ENCODE assay signal across 28 cellular contexts in genomic region chr19:2132191-2132590, GRCh38. TPM values are rescaled to one million over a fixed set of nuclear protein-coding genes. Genes with fewer than 3 reads are reported as not detected.
"Had no signal": no experiment of that assay in that cellular context is flagged by ENCODE, and none has a peak within 500 bp of the region (broad histone marks: within the 10 kb centered on the region; RNA-seq: fewer than 3 reads in every experiment).

No MANE protein-coding gene starts in this region.

- DNase-seq: activated B cell treated with CpG ODN at 0.5 μM for 24 hours; activated CD4-positive, alpha-beta T cell treated with anti-CD3 and anti-CD28 coated beads for 1 hour; activated CD4-positive, alpha-beta T cell treated with anti-CD3 and anti-CD28 coated beads, Interleukin-2, amount 10 ng/mL, durations not matched to agents 24 days and 14 days; activated CD4-positive, alpha-beta T cell treated with anti-CD3 and anti-CD28 coated beads, Interleukin-2, amount 50 U/mL, for 48 hours; activated CD8-positive, alpha-beta memory T cell treated with anti-CD3 and anti-CD28 coated beads, Interleukin-2, amount 10 ng/mL, durations not matched to agents 7 days and 5 days; activated effector memory CD4-positive, alpha-beta T cell treated with Interleukin-2 at 50 U/mL for 16 hours; activated naive CD4-positive, alpha-beta T cell; activated T-cell treated with anti-CD3 and anti-CD28 coated beads, Interleukin-2, amount 50 U/mL, for 24 hours; amniotic stem cell; IMR-90; Kasumi-1; KBM-7; NCI-H1092 treated with DMSO at 0.1 percent for 48 hours; NCI-H1436; NCI-H1694 treated with DMSO at 0.1 percent for 48 hours; NCI-H2029 treated with DMSO at 0.1 percent for 48 hours; NCI-H510A treated with DMSO at 0.1 percent for 48 hours; NCI-H69; NK-92 treated with Interleukin-12 subunit alpha and Interleukin-12 subunit beta, amount 100 ng/mL, for 24 hours; Peyer's patch; SIG-M5; T-helper 17 cell; T-helper 9 cell had no signal

- ATAC-seq: activated CD8-positive, alpha-beta memory T cell treated with anti-CD3 and anti-CD28 coated beads, Interleukin-2, amount 10 ng/mL, durations not matched to agents 7 days and 5 days; T-helper 17 cell had no signal

- H3K27me3 Mint-ChIP-seq: activated B cell treated with CpG ODN at 0.5 μM for 24 hours; activated CD4-positive, alpha-beta T cell treated with anti-CD3 and anti-CD28 coated beads, Interleukin-2, amount 10 ng/mL, durations not matched to agents 24 days and 14 days; activated CD8-positive, alpha-beta memory T cell treated with anti-CD3 and anti-CD28 coated beads, Interleukin-2, amount 10 ng/mL, durations not matched to agents 7 days and 5 days; activated naive CD4-positive, alpha-beta T cell treated with anti-CD3 and anti-CD28 coated beads, Interleukin-2, amount 50 U/mL, for 24 hours; activated T-cell treated with anti-CD3 and anti-CD28 coated beads, Interleukin-2, amount 50 U/mL, for 24 hours; brain; T-helper 17 cell had no signal

- H3K27me3 ChIP-seq: ascending aorta, cardiac muscle cell, Peyer's patch had no signal

- H3K4me3 Mint-ChIP-seq: activated B cell treated with CpG ODN at 0.5 μM for 24 hours; activated CD4-positive, alpha-beta T cell treated with anti-CD3 and anti-CD28 coated beads, Interleukin-2, amount 10 ng/mL, durations not matched to agents 24 days and 14 days; activated CD8-positive, alpha-beta memory T cell treated with anti-CD3 and anti-CD28 coated beads, Interleukin-2, amount 10 ng/mL, durations not matched to agents 7 days and 5 days; activated naive CD4-positive, alpha-beta T cell treated with anti-CD3 and anti-CD28 coated beads, Interleukin-2, amount 50 U/mL, for 24 hours; activated T-cell treated with anti-CD3 and anti-CD28 coated beads, Interleukin-2, amount 50 U/mL, for 24 hours; activated T-helper 1 cell treated with anti-CD3 and anti-CD28 coated beads, Interleukin-12 subunit alpha, Interleukin-12 subunit beta, Interleukin-2, Interleukin-4 antibody, amounts not matched to agents 30 ng/mL and 10 ng/mL and 1 ng/mL, durations not matched to agents 14 hours and 24 hours and 36 hours; brain; T-helper 17 cell had no signal

- H3K4me1 ChIP-seq: ascending aorta, Peyer's patch had no signal

- H3K4me3 ChIP-seq: ascending aorta, cardiac muscle cell, Peyer's patch had no signal

- H3K27ac Mint-ChIP-seq: activated B cell treated with CpG ODN at 0.5 μM for 24 hours; activated CD4-positive, alpha-beta T cell treated with anti-CD3 and anti-CD28 coated beads, Interleukin-2, amount 10 ng/mL, durations not matched to agents 24 days and 14 days; activated CD8-positive, alpha-beta memory T cell treated with anti-CD3 and anti-CD28 coated beads, Interleukin-2, amount 10 ng/mL, durations not matched to agents 7 days and 5 days; activated naive CD4-positive, alpha-beta T cell treated with anti-CD3 and anti-CD28 coated beads, Interleukin-2, amount 50 U/mL, for 24 hours; activated T-cell treated with anti-CD3 and anti-CD28 coated beads, Interleukin-2, amount 50 U/mL, for 24 hours; activated T-helper 1 cell treated with anti-CD3 and anti-CD28 coated beads, Interleukin-12 subunit alpha, Interleukin-12 subunit beta, Interleukin-2, Interleukin-4 antibody, amounts not matched to agents 30 ng/mL and 10 ng/mL and 1 ng/mL, durations not matched to agents 14 hours and 24 hours and 36 hours; brain; T-helper 17 cell had no signal

- H3K4me1 Mint-ChIP-seq: activated B cell treated with CpG ODN at 0.5 μM for 24 hours; activated CD4-positive, alpha-beta T cell treated with anti-CD3 and anti-CD28 coated beads, Interleukin-2, amount 10 ng/mL, durations not matched to agents 24 days and 14 days; activated CD8-positive, alpha-beta memory T cell treated with anti-CD3 and anti-CD28 coated beads, Interleukin-2, amount 10 ng/mL, durations not matched to agents 7 days and 5 days; activated naive CD4-positive, alpha-beta T cell treated with anti-CD3 and anti-CD28 coated beads, Interleukin-2, amount 50 U/mL, for 24 hours; brain had no signal

- H3K9me3 ChIP-seq: ascending aorta, Peyer's patch had no signal

- H3K9me3 Mint-ChIP-seq: activated B cell treated with CpG ODN at 0.5 μM for 24 hours; activated CD4-positive, alpha-beta T cell treated with anti-CD3 and anti-CD28 coated beads, Interleukin-2, amount 10 ng/mL, durations not matched to agents 24 days and 14 days; activated naive CD4-positive, alpha-beta T cell treated with anti-CD3 and anti-CD28 coated beads, Interleukin-2, amount 50 U/mL, for 24 hours; activated T-cell treated with anti-CD3 and anti-CD28 coated beads, Interleukin-2, amount 50 U/mL, for 24 hours; activated T-helper 1 cell treated with anti-CD3 and anti-CD28 coated beads, Interleukin-12 subunit alpha, Interleukin-12 subunit beta, Interleukin-2, Interleukin-4 antibody, amounts not matched to agents 30 ng/mL and 10 ng/mL and 1 ng/mL, durations not matched to agents 14 hours and 24 hours and 36 hours; brain had no signal

- H3K27ac ChIP-seq: ascending aorta, cardiac muscle cell, Peyer's patch had no signal

RNA-seq across cellular contexts. Expression of gene IZUMO4, which starts 35.5 kb away (rescaled TPM):
- total RNA-seq: ascending aorta had no signal
